ENCODE assay signal across 24 cellular contexts in the genomic region with DNA sequence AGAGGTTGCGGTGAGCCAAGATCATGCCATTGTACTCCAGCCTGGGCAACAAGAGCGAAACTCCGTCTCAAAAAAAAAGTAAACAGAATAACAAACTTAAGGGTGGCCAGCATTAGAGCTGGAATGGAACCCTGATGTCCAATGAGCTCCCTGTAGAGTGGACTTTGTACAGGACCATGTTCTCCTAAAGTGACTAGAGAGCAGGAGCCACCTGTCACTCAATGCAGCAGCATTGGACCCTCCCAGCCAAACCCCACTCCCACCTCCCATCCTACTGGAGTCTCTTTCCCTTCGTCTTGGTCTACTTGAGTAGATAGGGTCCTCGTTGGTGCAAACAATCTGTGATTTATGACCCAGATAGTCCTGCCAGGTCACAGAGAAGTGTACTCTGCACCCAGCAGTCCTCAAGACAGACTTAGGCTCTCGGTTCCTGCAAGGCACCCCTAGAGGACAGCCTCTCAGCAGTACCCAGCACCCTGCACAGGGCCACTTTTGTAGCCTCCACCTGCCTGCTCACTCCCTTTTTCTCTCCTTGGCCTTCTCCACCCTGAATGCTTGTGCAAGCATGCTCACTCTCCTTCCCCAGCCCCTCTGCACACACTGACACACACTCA.
DNase-seq lines count a peak whose midpoint lies in the region; ATAC-seq, FAIRE-seq and TF ChIP-seq lines count a peak whose summit lies in the region.
"Had no signal": no experiment of that assay in that cellular context is flagged by ENCODE, and none has a peak within 500 bp of the region (broad histone marks: within the 10 kb centered on the region; RNA-seq: fewer than 3 reads in every experiment).

No MANE protein-coding gene starts in this region.

- H3K4me3 ChIP-seq in PC-9 (no peak overlapping the region), H1 (ENCODE audit: extremely low read depth in 1 of 4, insufficient read depth in 2 of 4, low read depth in 3 of 4, low read length in 4 of 4) (no peak overlapping the region), neuronal stem cell (ENCODE audit: low read length in 2 of 2) (no peak overlapping the region), Peyer's patch (no peak overlapping the region)
- H3K4me3 ChIP-seq: GM23248, HAP-1 had no signal

- no peak overlapping the region for H4K91ac ChIP-seq in H1 (replicated peaks; ENCODE audit: insufficient read length, low read length)
- H4K91ac ChIP-seq in neuronal stem cell (ENCODE audit: low read depth, low read length, poor library complexity), result no peak overlapping the region

- no peak overlapping the region for H2BK20ac ChIP-seq in H1 (ENCODE audit: low read length)

- H2BK15ac ChIP-seq in H1 (ENCODE audit: low read length) (0 out of 2 replicates have a peak overlapping the region, but pooled peaks have one; percentile 49), neuronal stem cell (ENCODE audit: low read length) (no peak overlapping the region)

- H3K79me2 ChIP-seq in PC-9 (ENCODE audit: low read depth), result no peaks in the 10 kb centered on the region
- no peaks in the 10 kb centered on the region for H3K79me2 ChIP-seq in H1 (ENCODE audit: control insufficient read depth in 1 of 2, insufficient read depth in 2 of 2, low read length in 2 of 2)

- H2BK120ac ChIP-seq in H1 (replicated peaks; ENCODE audit: low read depth, low read length) (no peak overlapping the region), neuronal stem cell (ENCODE audit: low read depth, low read length) (peak overlapping the region; percentile 21)

- no peaks in the 10 kb centered on the region for H3K23me2 ChIP-seq in H1 (ENCODE audit: low read depth, low read length)

- peak overlapping the region; percentile 63; the same call in 1 of the 2 replicates for H3K27ac ChIP-seq in C4-2B
- H3K27ac ChIP-seq in PC-9, result peak overlapping the region; percentile 94; the same call in 1 of the 2 replicates
- H3K27ac ChIP-seq in H1 (ENCODE audit: low read depth, low read length), result no peak overlapping the region
- H3K27ac ChIP-seq in neuronal stem cell (replicated peaks; ENCODE audit: low read length), result no peak overlapping the region
- H3K27ac ChIP-seq in Peyer's patch, result no peak overlapping the region
- H3K27ac ChIP-seq: GM23248 had no signal

- TF ChIP-seq EP300 in H1 (IDR thresholded peaks at IDR 0.05; ENCODE audit: borderline replicate concordance in 1 of 2, low read depth in 2 of 2, low read length in 2 of 2), result no peak

- no peak overlapping the region for H4K5ac ChIP-seq in H1 (ENCODE audit: insufficient read length, low read depth, low read length)

- H3K27me3 ChIP-seq in PC-9 (ENCODE audit: insufficient read depth, low read depth) (no peaks in the 10 kb centered on the region), H1 (replicated peaks in 1 of 4; ENCODE audit: control insufficient read depth in 3 of 4, extremely low read depth in 1 of 4, insufficient read depth in 3 of 4, low read length in 3 of 4) (no peaks in the 10 kb centered on the region), neuronal stem cell (ENCODE audit: control insufficient read depth in 3 of 3, insufficient read depth in 3 of 3, low read depth in 1 of 3, low read length in 3 of 3) (peaks cover 0 to 7% (median 0%) of the 10 kb centered on the region in 3 experiments), Peyer's patch (no peaks in the 10 kb centered on the region)

- BruUV-seq in PC-9 (replicated peaks; lab: Mats Ljungman, UMichigan), result no TSS peak

- H3K56ac ChIP-seq in H1 (replicated peaks; ENCODE audit: insufficient read length, low read depth, low read length), result no peak overlapping the region

- H3K9me3 ChIP-seq in PC-9 (ENCODE audit: insufficient read depth, low read depth) (no peaks in the 10 kb centered on the region), H1 (ENCODE audit: insufficient read depth in 2 of 2, low read depth in 1 of 2, low read length in 1 of 2) (no peaks in the 10 kb centered on the region), neuronal stem cell (replicated peaks in 1 of 2; ENCODE audit: control insufficient read depth in 2 of 2, insufficient read depth in 1 of 2, low read depth in 1 of 2, low read length in 2 of 2) (no peaks in the 10 kb centered on the region), Peyer's patch (no peaks in the 10 kb centered on the region)
- H3K9me3 ChIP-seq: HAP-1 had no signal

- H3K4me2 ChIP-seq in PC-9 (no peak overlapping the region), H1 (ENCODE audit: insufficient read depth in 1 of 2, low read depth in 2 of 2, low read length in 2 of 2) (no peak overlapping the region), neuronal stem cell (ENCODE audit: insufficient read depth, low read length, poor library complexity, severe bottlenecking) (no peak overlapping the region)

- DNase-seq in PC-9, result no peak
- no peak for DNase-seq in H1 (ENCODE audit: low read depth in 1 of 2, low spot score in 2 of 2)
- no peak for DNase-seq in neuronal stem cell (ENCODE audit: low spot score)
- no peak for DNase-seq in DMS153 treated with DMSO at 0.1 percent for 48 hours (lab: John Stamatoyannopoulos, UW; ENCODE audit: unreplicated experiment)
- no peak for DNase-seq in Peyer's patch
- DNase-seq: CD4-positive, CD25-positive, alpha-beta regulatory T cell; DMS53; GM23248; HFFc6; KBM-7; NCI-H1105 treated with DMSO at 0.1 percent for 48 hours; NCI-H146; NCI-H1930; NCI-H446 treated with DMSO at 0.1 percent for 48 hours; NCI-H526; NCI-H82; NK-92 treated with Interleukin-12 subunit alpha and Interleukin-12 subunit beta, amount 100 ng/mL, for 24 hours; SHP77 treated with DMSO at 0.1 percent for 48 hours had no signal

- no peak for FAIRE-seq in H1 (lab: Jason Lieb, UNC)
- FAIRE-seq: D721Med, GM18507 had no signal

- intact Hi-C loops in PC-9 (cut with micrococcal nuclease; ENCODE audit: unreplicated experiment), result loop anchor here (5.0 kb wide), 1 partner anchor 52 kb away; no protein-coding TSS in a partner anchor

- no peak for TF ChIP-seq RAD21 in H1 (IDR thresholded peaks at IDR 0.05 in 1 of 2, conservative IDR thresholded peaks at IDR 0.05 in 1 of 2; ENCODE audit: low read depth in 2 of 2, low read length in 2 of 2)

- H4K8ac ChIP-seq in H1 (ENCODE audit: extremely low read depth, insufficient read depth, low read length), result peak overlapping the region; percentile 7; the same call in 1 of the 2 replicates
- H4K8ac ChIP-seq in neuronal stem cell (ENCODE audit: low read depth, low read length), result no peak overlapping the region

- H2AFZ ChIP-seq in PC-9 (no peak overlapping the region), H1 (ENCODE audit: low read length) (no peak overlapping the region), neuronal stem cell (ENCODE audit: low read length) (no peak overlapping the region)
- H2AFZ ChIP-seq: GM23248 had no signal

- no peak overlapping the region for H2AK5ac ChIP-seq in H1 (ENCODE audit: low read depth, low read length)
- H2AK5ac ChIP-seq in neuronal stem cell (ENCODE audit: low read depth, low read length), result peak overlapping the region; percentile 85

- no peak overlapping the region for H2BK5ac ChIP-seq in H1 (ENCODE audit: low read depth, low read length)
- no peak overlapping the region for H2BK5ac ChIP-seq in neuronal stem cell (ENCODE audit: low read length)

- H3K79me1 ChIP-seq in H1 (ENCODE audit: low read depth, low read length), result no peaks in the 10 kb centered on the region
- H3K79me1 ChIP-seq in neuronal stem cell (ENCODE audit: low read depth, low read length), result no peaks in the 10 kb centered on the region

- H3K4ac ChIP-seq in H1 (replicated peaks; ENCODE audit: insufficient read length, low read depth, low read length), result no peak overlapping the region
- H3K4ac ChIP-seq in neuronal stem cell (ENCODE audit: low read length), result no peak overlapping the region

- H3F3A ChIP-seq in PC-9 (ENCODE audit: insufficient read depth, low read depth), result peaks cover 31% of the 10 kb centered on the region

- H3K18ac ChIP-seq in H1 (ENCODE audit: extremely low read depth, low read length) (no peak overlapping the region), neuronal stem cell (ENCODE audit: low read length) (peak overlapping the region; percentile 53)

- peaks cover 33% of the 10 kb centered on the region for H3K4me1 ChIP-seq in PC-9 (replicated peaks; ENCODE audit: insufficient read depth)
- H3K4me1 ChIP-seq in H1 (replicated peaks in 1 of 4; ENCODE audit: control insufficient read depth in 3 of 4, insufficient read depth in 4 of 4, low read length in 3 of 4), result peaks cover 0 to 3% (median 0%) of the 10 kb centered on the region in 4 experiments; a peak in 3 of 7 replicates
- H3K4me1 ChIP-seq in neuronal stem cell (ENCODE audit: control insufficient read depth in 2 of 2, insufficient read depth in 1 of 2, low read depth in 1 of 2, low read length in 2 of 2), result peaks cover 0 to 1% of the 10 kb centered on the region in 2 donors
- H3K4me1 ChIP-seq in Peyer's patch, result no peaks in the 10 kb centered on the region
- H3K4me1 ChIP-seq: HAP-1 had no signal

- CTCF ChIA-PET in PC-9 (lab: Charles Lee), result no interaction called here
- CTCF ChIA-PET in H1 (lab: Charles Lee; ENCODE audit: partially characterized antibody), result interaction anchor here (0.6 to 2.5 kb wide), 7 partner anchors 11 to 342 kb away, joined by 3 to 13 read pairs (median 3); no protein-coding TSS in a partner anchor

- 92% methylated on average over 6 of the region's 6 CpGs; no CpG with 5 or more reads in 1 of the 2 experiments for WGBS in H1 (ENCODE audit: extremely low coverage in 1 of 2, insufficient coverage in 1 of 2, insufficient read length in 1 of 2, insufficient replicate concordance in 2 of 2, low coverage in 1 of 2, low lambda C conversion rate in 2 of 2, missing lambda C conversion rate in 1 of 2), 2 experiments
- no CpG with 5 or more reads among the region's 6 CpGs for WGBS in neuronal stem cell (ENCODE audit: extremely low coverage in 2 of 2, insufficient read length in 2 of 2, insufficient replicate concordance in 1 of 2), 2 donors

- no peak overlapping the region for H2BK12ac ChIP-seq in H1 (ENCODE audit: low read depth, low read length)
- no peak overlapping the region for H2BK12ac ChIP-seq in neuronal stem cell (ENCODE audit: low read length)

- no peaks in the 10 kb centered on the region for H3K36me3 ChIP-seq in PC-9 (ENCODE audit: low read depth)
- peaks cover 0 to 12% (median 3%) of the 10 kb centered on the region in 4 experiments; a peak in 5 of 8 replicates for H3K36me3 ChIP-seq in H1 (ENCODE audit: control insufficient read depth in 2 of 4, insufficient read depth in 4 of 4, low read length in 3 of 4)
- no peaks in the 10 kb centered on the region for H3K36me3 ChIP-seq in neuronal stem cell (replicated peaks in 1 of 2; ENCODE audit: control insufficient read depth in 2 of 2, insufficient read depth in 2 of 2, low read length in 2 of 2)
- H3K36me3 ChIP-seq in Peyer's patch, result no peaks in the 10 kb centered on the region
- H3K36me3 ChIP-seq: HAP-1 had no signal

- no peak for TF ChIP-seq CTCF in C4-2B (conservative IDR thresholded peaks at IDR 0.05)
- TF ChIP-seq CTCF in PC-9 (conservative IDR thresholded peaks at IDR 0.05), result no peak
- no peak for TF ChIP-seq CTCF in H1 (IDR thresholded peaks at IDR 0.05; ENCODE audit: control extremely low read depth in 1 of 3, insufficient read depth in 1 of 3, low read depth in 1 of 3, low read length in 3 of 3)
- TF ChIP-seq CTCF in Peyer's patch (IDR thresholded peaks at IDR 0.05), result no peak

- no peak overlapping the region for H3K23ac ChIP-seq in H1 (ENCODE audit: insufficient read length)
- H3K23ac ChIP-seq in neuronal stem cell (ENCODE audit: low read depth, low read length, poor library complexity), result peak overlapping the region; percentile 0

- H3K14ac ChIP-seq in H1 (ENCODE audit: insufficient read length) (no peak overlapping the region), neuronal stem cell (ENCODE audit: low read length) (no peak overlapping the region)

- H3K9ac ChIP-seq in H1 (replicated peaks in 1 of 4; ENCODE audit: extremely low read depth in 1 of 4, low read depth in 3 of 4, low read length in 3 of 4), result no peak overlapping the region
- H3K9ac ChIP-seq in neuronal stem cell (ENCODE audit: low read depth, low read length, poor library complexity), result peak overlapping the region; percentile 50
- H3K9ac ChIP-seq: GM23248 had no signal

- POLR2A ChIA-PET in PC-9 (lab: Charles Lee; ENCODE audit: unreplicated experiment) (interaction anchor here (0.6 kb wide), 1 partner anchor 41 kb away, joined by 24 read pairs; no protein-coding TSS in a partner anchor), H1 (lab: Charles Lee; ENCODE audit: partially characterized antibody) (interaction anchor here (0.6 kb wide), 1 partner anchor 110 kb away, joined by 3 read pairs; no protein-coding TSS in a partner anchor)

- TF ChIP-seq POLR2A in H1 (IDR thresholded peaks at IDR 0.05; ENCODE audit: control extremely low read depth in 1 of 2, low read depth in 2 of 2, low read length in 2 of 2) (no peak), Peyer's patch (IDR thresholded peaks at IDR 0.05) (no peak)

- ATAC-seq in GM21528 (IDR thresholded peaks at IDR 0.05; ENCODE audit: low FRiP score, unreplicated experiment), result no peak
- no peak for ATAC-seq in HG03097 (IDR thresholded peaks at IDR 0.05; ENCODE audit: low FRiP score, unreplicated experiment)

- H4K20me1 ChIP-seq in PC-9 (ENCODE audit: insufficient read depth), result no peaks in the 10 kb centered on the region
- H4K20me1 ChIP-seq in H1 (replicated peaks in 1 of 2; ENCODE audit: control insufficient read depth in 1 of 2, insufficient read depth in 2 of 2, low read length in 2 of 2), result peaks cover 0 to 1% of the 10 kb centered on the region in 2 experiments

- no peaks in the 10 kb centered on the region for H3K9me2 ChIP-seq in PC-9 (ENCODE audit: insufficient read depth)

Comparison
In these comparisons a context has a peak if more than half of its experiments do, and no peak if none do; other contexts are left out.
1. H3K27ac ChIP-seq: peak in C4-2B (single experiment) and PC-9 (single experiment); none in H1 (single experiment), neuronal stem cell (single experiment) and Peyer's patch (0 of 4).